In genomic region chr9:100492952-100493351, GRCh38 we compare ENCODE assay signal across 12 cellular contexts. TPM values are rescaled to one million over a fixed set of nuclear protein-coding genes. Genes with fewer than 3 reads are reported as not detected.
DNase-seq lines count a peak whose midpoint lies in the region; ATAC-seq and TF ChIP-seq lines count a peak whose summit lies in the region.
"Had no signal": no experiment of that assay in that cellular context is flagged by ENCODE, and none has a peak within 500 bp of the region (broad histone marks: within the 10 kb centered on the region; RNA-seq: fewer than 3 reads in every experiment).

No MANE protein-coding gene starts in this region.

- TF ChIP-seq CTCF in fibroblast of mammary gland (conservative IDR thresholded peaks at IDR 0.05; ENCODE audit: control insufficient read depth, insufficient read depth, low read depth, low read length), result peak; percentile 40

- DNase-seq in DMS53 (lab: John Stamatoyannopoulos, UW) (peak; percentile 9), DMS53 treated with DMSO at 0.1 percent for 48 hours (lab: John Stamatoyannopoulos, UW; ENCODE audit: unreplicated experiment) (no peak), SK-MEL-5 (ENCODE audit: low read depth, low spot score) (peak; percentile 66), fibroblast of mammary gland (ENCODE audit: low read depth) (peak; percentile 52), substantia nigra (lab: John Stamatoyannopoulos, UW) (peak in 4 of 49 donors; percentile 12 to 35 (median 20)), NCI-H1694 treated with DMSO at 0.1 percent for 48 hours (lab: John Stamatoyannopoulos, UW) (no peak), 8988T (no peak)
- DNase-seq: NCI-H1105; stimulated activated CD4-positive, alpha-beta T cell treated with anti-CD3 and anti-CD28 coated beads, Interleukin-4, amount 100 ng/mL, for 24 hours; tibial artery had no signal

- in situ Hi-C loops in SK-MEL-5 (cut with HindIII; ENCODE audit: low pct_unique_long_range_greater_than_20kb, low sequenced_read_pairs), result no loop called here

- H3K4me3 ChIP-seq in fibroblast of mammary gland (ENCODE audit: control insufficient read depth, low read depth, low read length), result no peak overlapping the region
- H3K4me3 ChIP-seq: tibial artery had no signal

- ATAC-seq in GM19035 (IDR thresholded peaks at IDR 0.05; ENCODE audit: unreplicated experiment), result no peak

- H3K27ac ChIP-seq in substantia nigra (ENCODE audit: low read depth, low read length, poor library complexity, severe bottlenecking), result peak overlapping the region; percentile 64
- H3K27ac ChIP-seq: 22Rv1, tibial artery had no signal

RNA-seq across cellular contexts. Expression of gene TMEFF1, which starts 20.0 kb away (rescaled TPM):
- 0.45 and 4.3 TPM in 2 replicates for total RNA-seq in SK-MEL-5 (2014; rRNA removed; shearing (Covaris generic))
- 1.2 and 1.4 TPM in 2 replicates for polyA plus RNA-seq in SK-MEL-5 (2015; cell fraction: cytosol; rRNA removed)
- not detected in 2 replicates for polyA plus RNA-seq in SK-MEL-5 (2015; cell fraction: nucleus; rRNA removed)

Comparison
In these comparisons a context has a peak if more than half of its experiments do, and no peak if none do; other contexts are left out.
1. DNase-seq: peak in DMS53 (single experiment), SK-MEL-5 (single experiment) and fibroblast of mammary gland (single experiment); none in DMS53 treated with DMSO at 0.1 percent for 48 hours (single experiment), NCI-H1694 treated with DMSO at 0.1 percent for 48 hours (single experiment) and 8988T (single experiment).